ENCODE assay signal across 23 cellular contexts in the genomic region with DNA sequence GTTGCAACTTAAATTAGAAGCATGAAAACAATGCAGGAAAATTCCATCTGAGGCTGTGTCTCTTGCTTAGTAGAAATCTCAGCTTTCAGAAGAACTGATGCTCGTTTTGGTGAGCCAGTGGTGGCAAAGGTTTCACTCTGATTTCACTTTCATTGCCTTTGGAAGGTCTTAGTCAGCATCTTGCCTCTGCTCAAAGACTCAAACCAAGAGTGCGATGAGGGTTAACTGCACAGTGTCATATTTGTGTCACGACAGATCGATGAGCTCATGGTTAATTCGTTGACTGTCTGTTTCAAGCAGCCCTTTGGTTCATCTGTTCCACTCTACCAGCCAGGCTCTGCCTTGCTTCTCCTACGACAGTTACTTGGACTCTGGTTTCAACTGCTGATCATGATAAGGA.
DNase-seq lines count a peak whose midpoint lies in the region; ATAC-seq, FAIRE-seq and TF ChIP-seq lines count a peak whose summit lies in the region.
"Had no signal": no experiment of that assay in that cellular context is flagged by ENCODE, and none has a peak within 500 bp of the region (broad histone marks: within the 10 kb centered on the region; RNA-seq: fewer than 3 reads in every experiment).

No MANE protein-coding gene starts in this region.

- H3K27me3 ChIP-seq in GM23338 (ENCODE audit: insufficient read depth) = no peaks in the 10 kb centered on the region
- H3K27me3 ChIP-seq: vagina had no signal

- FAIRE-seq in RCC 7860 (lab: Jason Lieb, UNC) = no peak
- FAIRE-seq: keratinocyte had no signal

- no peak overlapping the region for H3K4me2 ChIP-seq in GM23338

- H3K9me2 ChIP-seq in GM23338 (ENCODE audit: insufficient read depth) = peaks cover 15% of the 10 kb centered on the region

- no peaks in the 10 kb centered on the region for H4K20me1 ChIP-seq in GM23338 (replicated peaks; ENCODE audit: insufficient read depth)

- no peaks in the 10 kb centered on the region for H3K4me1 Mint-ChIP-seq in stimulated activated naive CD8-positive, alpha-beta T cell treated with anti-CD3 and anti-CD28 coated beads, Interleukin-15, amount 100 ng/mL, for 72 hours
- no peaks in the 10 kb centered on the region for H3K4me1 Mint-ChIP-seq in GM23338
- H3K4me1 Mint-ChIP-seq: CD4-positive, alpha-beta memory T cell; central memory CD8-positive, alpha-beta T cell; memory B cell had no signal

- no peak overlapping the region for H3K27ac ChIP-seq in GM23338 (ENCODE audit: low read depth)
- H3K27ac ChIP-seq: GM23248, prostate gland, vagina had no signal

- no peaks in the 10 kb centered on the region for H3K4me1 ChIP-seq in GM23338 (ENCODE audit: insufficient read depth)
- H3K4me1 ChIP-seq: prostate gland, vagina had no signal

- no peak overlapping the region for H2AFZ ChIP-seq in GM23338
- H2AFZ ChIP-seq: GM23248 had no signal

- H3K27me3 Mint-ChIP-seq in stimulated activated naive CD8-positive, alpha-beta T cell treated with anti-CD3 and anti-CD28 coated beads, Interleukin-15, amount 100 ng/mL, for 72 hours = no peaks in the 10 kb centered on the region
- H3K27me3 Mint-ChIP-seq in GM23338 (ENCODE audit: insufficient read depth, low read depth, poor library complexity) = no peaks in the 10 kb centered on the region
- H3K27me3 Mint-ChIP-seq: central memory CD8-positive, alpha-beta T cell had no signal

- ATAC-seq in GM21529 (IDR thresholded peaks at IDR 0.05; ENCODE audit: unreplicated experiment) (peak; percentile 65), HG03469 (IDR thresholded peaks at IDR 0.05; ENCODE audit: unreplicated experiment) (peak; percentile 75), GM23338 (no peak)
- ATAC-seq in stimulated activated naive CD8-positive, alpha-beta T cell treated with anti-CD3 and anti-CD28 coated beads, Interleukin-15, amount 100 ng/mL, for 72 hours = peak; percentile 57
- ATAC-seq: Panc1 had no signal

- no peaks in the 10 kb centered on the region for H3K36me3 Mint-ChIP-seq in GM23338 (ENCODE audit: low read depth)
- H3K36me3 Mint-ChIP-seq: CD4-positive, alpha-beta memory T cell; memory B cell; natural killer cell treated with Interleukin-12 subunit alpha and Interleukin-12 subunit beta and Interleukin-15 and Interleukin-18, amount 100 ng/mL, for 72 hours had no signal

- no peak overlapping the region for H3K27ac Mint-ChIP-seq in stimulated activated naive CD8-positive, alpha-beta T cell treated with anti-CD3 and anti-CD28 coated beads, Interleukin-15, amount 100 ng/mL, for 72 hours
- no peak overlapping the region for H3K27ac Mint-ChIP-seq in GM23338
- H3K27ac Mint-ChIP-seq: activated T-helper 2 cell treated with anti-CD3 and anti-CD28 coated beads, Interferon-gamma antibody, Interleukin-2, Interleukin-4, amounts not matched to agents 10 μg/mL and 5 μg/mL and 100 μg/mL, durations not matched to agents 14 hours and 24 hours and 36 hours; CD4-positive, alpha-beta memory T cell; memory B cell; natural killer cell treated with Interleukin-12 subunit alpha and Interleukin-12 subunit beta and Interleukin-15 and Interleukin-18, amount 100 ng/mL, for 72 hours had no signal

- peak; percentile 11 for DNase-seq in stimulated activated CD4-positive, alpha-beta T cell treated with anti-CD3 and anti-CD28 coated beads, Interleukin-15, amount 100 ng/mL, for 24 hours
- DNase-seq in stimulated activated CD4-positive, alpha-beta T cell treated with anti-CD3 and anti-CD28 coated beads, Interleukin-12 subunit alpha, Interleukin-12 subunit beta, amount 100 ng/mL, for 4 hours = no peak
- no peak for DNase-seq in stimulated activated naive CD8-positive, alpha-beta T cell treated with anti-CD3 and anti-CD28 coated beads, Interleukin-15, amount 100 ng/mL, for 72 hours
- DNase-seq in effector CD8-positive, alpha-beta T cell (lab: John Stamatoyannopoulos, UW) = no peak
- DNase-seq in GM23338 (ENCODE audit: low spot score) = no peak
- DNase-seq in RCC 7860 (ENCODE audit: low spot score) = no peak
- DNase-seq: activated CD4-positive, alpha-beta T cell treated with anti-CD3 and anti-CD28 coated beads, Interleukin-2, amount 50 U/mL, for 48 hours; amygdala; CD4-positive, alpha-beta memory T cell; effector memory CD4-positive, alpha-beta T cell; GM23248; NCI-H1048; NCI-H526 treated with DMSO at 0.1 percent for 48 hours had no signal

- H3F3A ChIP-seq in GM23338 (replicated peaks; ENCODE audit: low read depth) = no peaks in the 10 kb centered on the region

- TF ChIP-seq CTCF in GM23338 (conservative IDR thresholded peaks at IDR 0.05; ENCODE audit: low read depth in 2 of 2) = no peak

- H3K36me3 ChIP-seq in GM23338 (ENCODE audit: insufficient read depth) = no peaks in the 10 kb centered on the region
- H3K36me3 ChIP-seq: prostate gland, vagina had no signal

- peaks cover 0 to 4% of the 10 kb centered on the region in 2 donors for H3K9me3 Mint-ChIP-seq in stimulated activated naive CD8-positive, alpha-beta T cell treated with anti-CD3 and anti-CD28 coated beads, Interleukin-15, amount 100 ng/mL, for 72 hours
- no peaks in the 10 kb centered on the region for H3K9me3 Mint-ChIP-seq in GM23338
- H3K9me3 Mint-ChIP-seq: activated T-helper 2 cell treated with anti-CD3 and anti-CD28 coated beads, Interferon-gamma antibody, Interleukin-2, Interleukin-4, amounts not matched to agents 10 μg/mL and 5 μg/mL and 100 μg/mL, durations not matched to agents 14 hours and 24 hours and 36 hours; central memory CD8-positive, alpha-beta T cell had no signal

- no peak overlapping the region for H3K4me3 ChIP-seq in GM23338
- H3K4me3 ChIP-seq: GM23248, prostate gland, vagina had no signal

- no peak overlapping the region for H3K4me3 Mint-ChIP-seq in stimulated activated naive CD8-positive, alpha-beta T cell treated with anti-CD3 and anti-CD28 coated beads, Interleukin-15, amount 100 ng/mL, for 72 hours
- no peak overlapping the region for H3K4me3 Mint-ChIP-seq in GM23338
- H3K4me3 Mint-ChIP-seq: CD4-positive, alpha-beta memory T cell; central memory CD8-positive, alpha-beta T cell; memory B cell; natural killer cell treated with Interleukin-12 subunit alpha and Interleukin-12 subunit beta and Interleukin-15 and Interleukin-18, amount 100 ng/mL, for 72 hours had no signal

- no peaks in the 10 kb centered on the region for H3K79me2 ChIP-seq in GM23338 (replicated peaks; ENCODE audit: insufficient read depth)

TF ChIP-seq in GM23338, 12 proteins besides CTCF, POLR2A, EP300 and RAD21 (continues in another document):
- no peak for TF ChIP-seq NANOG (IDR thresholded peaks at IDR 0.05; ENCODE audit: borderline replicate concordance)
- TF ChIP-seq, protein P1, sequence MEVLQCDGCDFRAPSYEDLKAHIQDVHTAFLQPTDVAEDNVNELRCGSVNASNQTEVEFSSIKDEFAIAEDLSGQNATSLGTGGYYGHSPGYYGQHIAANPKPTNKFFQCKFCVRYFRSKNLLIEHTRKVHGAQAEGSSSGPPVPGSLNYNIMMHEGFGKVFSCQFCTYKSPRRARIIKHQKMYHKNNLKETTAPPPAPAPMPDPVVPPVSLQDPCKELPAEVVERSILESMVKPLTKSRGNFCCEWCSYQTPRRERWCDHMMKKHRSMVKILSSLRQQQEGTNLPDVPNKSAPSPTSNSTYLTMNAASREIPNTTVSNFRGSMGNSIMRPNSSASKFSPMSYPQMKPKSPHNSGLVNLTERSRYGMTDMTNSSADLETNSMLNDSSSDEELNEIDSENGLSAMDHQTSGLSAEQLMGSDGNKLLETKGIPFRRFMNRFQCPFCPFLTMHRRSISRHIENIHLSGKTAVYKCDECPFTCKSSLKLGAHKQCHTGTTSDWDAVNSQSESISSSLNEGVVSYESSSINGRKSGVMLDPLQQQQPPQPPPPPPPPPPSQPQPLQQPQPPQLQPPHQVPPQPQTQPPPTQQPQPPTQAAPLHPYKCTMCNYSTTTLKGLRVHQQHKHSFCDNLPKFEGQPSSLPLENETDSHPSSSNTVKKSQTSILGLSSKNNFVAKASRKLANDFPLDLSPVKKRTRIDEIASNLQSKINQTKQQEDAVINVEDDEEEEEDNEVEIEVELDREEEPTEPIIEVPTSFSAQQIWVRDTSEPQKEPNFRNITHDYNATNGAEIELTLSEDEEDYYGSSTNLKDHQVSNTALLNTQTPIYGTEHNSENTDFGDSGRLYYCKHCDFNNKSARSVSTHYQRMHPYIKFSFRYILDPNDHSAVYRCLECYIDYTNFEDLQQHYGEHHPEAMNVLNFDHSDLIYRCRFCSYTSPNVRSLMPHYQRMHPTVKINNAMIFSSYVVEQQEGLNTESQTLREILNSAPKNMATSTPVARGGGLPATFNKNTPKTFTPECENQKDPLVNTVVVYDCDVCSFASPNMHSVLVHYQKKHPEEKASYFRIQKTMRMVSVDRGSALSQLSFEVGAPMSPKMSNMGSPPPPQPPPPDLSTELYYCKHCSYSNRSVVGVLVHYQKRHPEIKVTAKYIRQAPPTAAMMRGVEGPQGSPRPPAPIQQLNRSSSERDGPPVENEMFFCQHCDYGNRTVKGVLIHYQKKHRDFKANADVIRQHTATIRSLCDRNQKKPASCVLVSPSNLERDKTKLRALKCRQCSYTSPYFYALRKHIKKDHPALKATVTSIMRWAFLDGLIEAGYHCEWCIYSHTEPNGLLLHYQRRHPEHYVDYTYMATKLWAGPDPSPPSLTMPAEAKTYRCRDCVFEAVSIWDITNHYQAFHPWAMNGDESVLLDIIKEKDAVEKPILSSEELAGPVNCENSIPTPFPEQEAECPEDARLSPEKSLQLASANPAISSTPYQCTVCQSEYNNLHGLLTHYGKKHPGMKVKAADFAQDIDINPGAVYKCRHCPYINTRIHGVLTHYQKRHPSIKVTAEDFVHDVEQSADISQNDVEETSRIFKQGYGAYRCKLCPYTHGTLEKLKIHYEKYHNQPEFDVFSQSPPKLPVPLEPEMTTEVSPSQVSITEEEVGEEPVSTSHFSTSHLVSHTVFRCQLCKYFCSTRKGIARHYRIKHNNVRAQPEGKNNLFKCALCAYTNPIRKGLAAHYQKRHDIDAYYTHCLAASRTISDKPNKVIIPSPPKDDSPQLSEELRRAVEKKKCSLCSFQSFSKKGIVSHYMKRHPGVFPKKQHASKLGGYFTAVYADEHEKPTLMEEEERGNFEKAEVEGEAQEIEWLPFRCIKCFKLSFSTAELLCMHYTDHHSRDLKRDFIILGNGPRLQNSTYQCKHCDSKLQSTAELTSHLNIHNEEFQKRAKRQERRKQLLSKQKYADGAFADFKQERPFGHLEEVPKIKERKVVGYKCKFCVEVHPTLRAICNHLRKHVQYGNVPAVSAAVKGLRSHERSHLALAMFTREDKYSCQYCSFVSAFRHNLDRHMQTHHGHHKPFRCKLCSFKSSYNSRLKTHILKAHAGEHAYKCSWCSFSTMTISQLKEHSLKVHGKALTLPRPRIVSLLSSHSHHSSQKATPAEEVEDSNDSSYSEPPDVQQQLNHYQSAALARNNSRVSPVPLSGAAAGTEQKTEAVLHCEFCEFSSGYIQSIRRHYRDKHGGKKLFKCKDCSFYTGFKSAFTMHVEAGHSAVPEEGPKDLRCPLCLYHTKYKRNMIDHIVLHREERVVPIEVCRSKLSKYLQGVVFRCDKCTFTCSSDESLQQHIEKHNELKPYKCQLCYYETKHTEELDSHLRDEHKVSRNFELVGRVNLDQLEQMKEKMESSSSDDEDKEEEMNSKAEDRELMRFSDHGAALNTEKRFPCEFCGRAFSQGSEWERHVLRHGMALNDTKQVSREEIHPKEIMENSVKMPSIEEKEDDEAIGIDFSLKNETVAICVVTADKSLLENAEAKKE (CRISPR knock-in tag; IDR thresholded peaks at IDR 0.05) = no peak
